Comparison of ENCODE assay signal across 8 cellular contexts in genomic region chr4:150722908-150723362, GRCh38.
A peak's percentile ranks its signal among the peaks of the same experiment; 100 is the strongest.
DNase-seq lines count a peak whose midpoint lies in the region; ATAC-seq and TF ChIP-seq lines count a peak whose summit lies in the region.

No MANE protein-coding gene starts in this region.

- H3K4me3 ChIP-seq in epithelial cell of proximal tubule (ENCODE audit: low read depth, low read length) (no peak overlapping the region), H7 (ENCODE audit: insufficient read depth, low read depth, low read length) (no peak overlapping the region)

- no peaks in the 10 kb centered on the region for H3K27me3 ChIP-seq in H7 (ENCODE audit: control insufficient read depth, insufficient read depth, low read length)

- peak; percentile 6 for DNase-seq in NCI-H82 (lab: John Stamatoyannopoulos, UW)
- no peak for DNase-seq in NCI-H82 treated with DMSO at 0.1 percent for 48 hours (lab: John Stamatoyannopoulos, UW; ENCODE audit: unreplicated experiment)
- DNase-seq in epithelial cell of proximal tubule (ENCODE audit: low read depth): peak; percentile 20
- peak; percentile 10 for DNase-seq in medulla oblongata (ENCODE audit: extremely low spot score)
- DNase-seq in T-helper 2 cell: no peak
- no peak for DNase-seq in H7

- peak; percentile 12 for TF ChIP-seq CTCF in epithelial cell of proximal tubule (conservative IDR thresholded peaks at IDR 0.05; ENCODE audit: low read depth, low read length)

- ATAC-seq in HG03039 (IDR thresholded peaks at IDR 0.05; ENCODE audit: unreplicated experiment): no peak
- no peak for ATAC-seq in GM19397 (IDR thresholded peaks at IDR 0.05; ENCODE audit: unreplicated experiment)

- H3K36me3 ChIP-seq in H7 (replicated peaks; ENCODE audit: control insufficient read depth, insufficient read depth, low read length): no peaks in the 10 kb centered on the region

Comparison
In these comparisons a context has a peak if more than half of its experiments do, and no peak if none do; other contexts are left out.
1. DNase-seq: peak in NCI-H82 (single experiment), epithelial cell of proximal tubule (single experiment) and medulla oblongata (single experiment); none in NCI-H82 treated with DMSO at 0.1 percent for 48 hours (single experiment), T-helper 2 cell (0 of 5) and H7 (single experiment).